1 cellular context compared by ENCODE assay signal in the genomic region with DNA sequence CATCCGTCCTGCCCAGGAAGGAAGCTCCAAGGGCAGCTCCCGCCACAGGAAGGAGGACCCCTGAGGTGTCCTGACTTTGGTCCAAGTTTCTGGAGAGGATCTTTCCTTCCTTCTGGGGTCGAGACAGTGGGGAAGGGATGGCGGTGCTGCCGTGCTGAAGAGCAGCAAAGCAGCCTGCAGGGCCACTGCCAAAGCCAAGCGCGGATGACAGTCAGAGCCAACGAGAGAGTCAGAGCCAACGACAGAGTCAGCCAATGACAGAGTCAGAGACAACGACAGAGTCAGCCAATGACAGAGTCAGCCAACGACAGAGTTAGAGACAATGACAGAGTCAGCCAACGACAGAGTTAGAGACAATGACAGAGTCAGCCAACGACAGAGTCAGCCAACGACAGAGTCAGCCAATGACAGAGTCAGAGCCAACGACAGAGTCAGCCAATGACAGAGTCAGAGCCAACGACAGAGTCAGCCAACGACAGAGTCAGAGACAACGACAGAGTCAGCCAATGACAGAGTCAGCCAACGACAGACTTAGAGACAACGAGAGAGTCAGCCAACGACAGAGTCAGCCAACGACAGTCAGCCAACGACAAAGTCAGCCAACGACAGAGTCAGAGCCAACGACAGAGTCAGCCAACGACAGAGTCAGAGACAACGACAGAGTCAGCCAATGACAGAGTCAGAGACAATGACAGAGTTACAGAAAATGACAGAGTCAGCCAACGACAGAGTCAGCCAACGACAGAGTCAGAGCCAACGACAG. TPM values are rescaled to one million over a fixed set of nuclear protein-coding genes. Genes with fewer than 3 reads are reported as not detected.
"Had no signal": no experiment of that assay in that cellular context is flagged by ENCODE, and none has a peak within 500 bp of the region (broad histone marks: within the 10 kb centered on the region; RNA-seq: fewer than 3 reads in every experiment).

No MANE protein-coding gene starts in this region.

RNA-seq across cellular contexts. Expression of a gene that starts 33.8 kb away (rescaled TPM):
- total RNA-seq: foreskin keratinocyte had no signal
- polyA plus RNA-seq: foreskin keratinocyte had no signal
